ENCODE assay signal across 17 cellular contexts in the genomic region with DNA sequence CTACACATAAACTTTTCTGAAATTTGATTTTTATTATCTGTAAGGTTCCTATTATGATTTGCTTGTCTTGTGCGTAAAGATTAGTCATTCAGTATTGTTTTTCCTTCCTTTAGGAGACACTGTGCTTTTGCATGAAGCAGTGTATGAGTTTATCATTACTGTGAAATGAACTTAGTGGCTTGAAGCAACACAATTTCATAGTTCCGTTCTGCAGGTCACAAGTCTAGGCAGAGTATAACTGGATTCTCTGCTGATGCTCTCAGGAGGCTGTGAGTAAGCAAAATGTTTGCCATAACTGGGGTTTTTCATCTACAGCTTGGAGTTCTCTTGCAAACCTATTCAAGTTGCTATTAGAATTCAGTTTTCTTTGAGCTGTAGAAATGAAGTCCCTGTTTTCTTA.
"Had no signal": no experiment of that assay in that cellular context is flagged by ENCODE, and none has a peak within 500 bp of the region (broad histone marks: within the 10 kb centered on the region; RNA-seq: fewer than 3 reads in every experiment).

No MANE protein-coding gene starts in this region.

- FAIRE-seq: keratinocyte had no signal

- H3K27ac Mint-ChIP-seq: natural killer cell treated with Interleukin-12 subunit alpha and Interleukin-12 subunit beta and Interleukin-15 and Interleukin-18, amount 100 ng/mL, for 72 hours had no signal

- H3K27me3 ChIP-seq: ascending aorta, cardiac muscle cell, thyroid gland had no signal

- H3K27me3 Mint-ChIP-seq: natural killer cell treated with Interleukin-12 subunit alpha and Interleukin-12 subunit beta and Interleukin-15 and Interleukin-18, amount 100 ng/mL, for 72 hours had no signal

- H3K4me3 Mint-ChIP-seq: natural killer cell treated with Interleukin-12 subunit alpha and Interleukin-12 subunit beta and Interleukin-15 and Interleukin-18, amount 100 ng/mL, for 72 hours had no signal

- H3K36me3 ChIP-seq: ascending aorta, cardiac muscle cell, thyroid gland had no signal

- H3K27ac ChIP-seq: ascending aorta, cardiac muscle cell, epithelial cell of prostate, thyroid gland had no signal

- DNase-seq: activated CD4-positive, alpha-beta T cell treated with anti-CD3 and anti-CD28 coated beads, Interleukin-2, amount 50 U/mL, for 48 hours; activated naive CD4-positive, alpha-beta T cell treated with Interleukin-2 at 50 U/mL for 16 hours; foreskin melanocyte; glutamatergic neuron; hippocampal formation; nucleus accumbens; retina; stimulated activated CD8-positive, alpha-beta memory T cell treated with anti-CD3 and anti-CD28 coated beads, Interleukin-4, amount 100 ng/mL, for 48 hours; stimulated activated naive CD4-positive, alpha-beta T cell; T-helper 2 cell; thyroid gland had no signal

- H3K4me1 ChIP-seq: ascending aorta, thyroid gland had no signal

- H3K36me3 Mint-ChIP-seq: natural killer cell treated with Interleukin-12 subunit alpha and Interleukin-12 subunit beta and Interleukin-15 and Interleukin-18, amount 100 ng/mL, for 72 hours had no signal

- H3K9me3 ChIP-seq: thyroid gland had no signal

- H3K4me3 ChIP-seq: ascending aorta, cardiac muscle cell, lung, thyroid gland had no signal
